Comparison of ENCODE assay signal across 17 cellular contexts in the genomic region with DNA sequence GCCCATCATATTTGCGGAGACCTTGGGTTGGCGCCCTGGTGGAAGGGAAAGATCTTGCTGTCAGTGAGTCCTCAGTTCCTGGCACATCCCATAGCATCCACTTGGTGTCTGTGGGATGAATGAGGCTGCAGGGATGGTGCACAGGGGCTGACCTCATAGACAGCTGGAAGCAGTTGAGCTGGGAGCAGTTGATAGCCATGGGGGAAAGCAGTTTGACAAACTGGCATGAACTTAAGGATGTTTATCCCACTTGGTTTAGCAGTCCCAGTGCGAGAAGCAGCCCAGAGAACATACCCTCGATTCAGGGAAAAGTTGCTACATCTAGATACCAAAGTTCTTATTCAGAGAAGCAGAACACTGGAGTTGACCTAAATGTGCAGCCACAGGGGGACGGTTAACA.
A peak's percentile ranks its signal among the peaks of the same experiment; 100 is the strongest.
DNase-seq lines count a peak whose midpoint lies in the region; ATAC-seq, FAIRE-seq and TF ChIP-seq lines count a peak whose summit lies in the region.
"Had no signal": no experiment of that assay in that cellular context is flagged by ENCODE, and none has a peak within 500 bp of the region (broad histone marks: within the 10 kb centered on the region; RNA-seq: fewer than 3 reads in every experiment).

No MANE protein-coding gene starts in this region.

- H3K4me1 Mint-ChIP-seq in GM23338, result no peaks in the 10 kb centered on the region

- H2BK120ac ChIP-seq in mesenchymal stem cell (ENCODE audit: low read depth, low read length), result no peak overlapping the region

- no peaks in the 10 kb centered on the region for H3K9me2 ChIP-seq in GM23338 (ENCODE audit: insufficient read depth)

- no peak overlapping the region for H2AFZ ChIP-seq in GM23338
- H2AFZ ChIP-seq in mesenchymal stem cell (ENCODE audit: low read depth, low read length), result no peak overlapping the region

- 89% methylated on average over 4 of the region's 5 CpGs for WGBS in mesenchymal stem cell
- WGBS in suprapubic skin, result 62% methylated on average over 5 of the region's 5 CpGs

- H3K4ac ChIP-seq in mesenchymal stem cell (ENCODE audit: low read depth in 1 of 2, low read length in 2 of 2), result no peak overlapping the region

- no peak overlapping the region for H4K91ac ChIP-seq in mesenchymal stem cell (ENCODE audit: low read length)

- no peaks in the 10 kb centered on the region for H3F3A ChIP-seq in GM23338 (replicated peaks; ENCODE audit: low read depth)

- H2BK12ac ChIP-seq in mesenchymal stem cell (ENCODE audit: low read length in 2 of 2), result no peak overlapping the region

- TF ChIP-seq CTCF in GM23338 (conservative IDR thresholded peaks at IDR 0.05; ENCODE audit: low read depth in 2 of 2), result no peak
- no peak for TF ChIP-seq CTCF in epithelial cell of proximal tubule (conservative IDR thresholded peaks at IDR 0.05; ENCODE audit: low read depth, low read length)
- no peak for TF ChIP-seq CTCF in suprapubic skin (IDR thresholded peaks at IDR 0.05)
- no peak for TF ChIP-seq CTCF in GM10248 (IDR thresholded peaks at IDR 0.05; ENCODE audit: control extremely low read depth, extremely low read depth, low read depth, missing control alignments)

- H3K4me1 ChIP-seq in GM23338 (ENCODE audit: insufficient read depth), result no peaks in the 10 kb centered on the region
- peaks cover 28% of the 10 kb centered on the region for H3K4me1 ChIP-seq in mesenchymal stem cell (ENCODE audit: control insufficient read depth, insufficient read depth, low read depth, low read length)
- peaks cover 27% of the 10 kb centered on the region for H3K4me1 ChIP-seq in suprapubic skin

- H2BK15ac ChIP-seq in mesenchymal stem cell (ENCODE audit: low read depth, poor library complexity, severe bottlenecking), result no peak overlapping the region

- H3K23ac ChIP-seq in mesenchymal stem cell (ENCODE audit: low read length in 2 of 2), result no peak overlapping the region

- TF ChIP-seq POLR2A in suprapubic skin (IDR thresholded peaks at IDR 0.05) (no peak), H54 (IDR thresholded peaks at IDR 0.05; ENCODE audit: low read depth, low read length) (no peak)

- peak; percentile 14 for DNase-seq in GM23338 (ENCODE audit: low spot score)
- DNase-seq in epithelial cell of proximal tubule (ENCODE audit: low read depth), result peak; percentile 57
- DNase-seq in mesenchymal stem cell, result peak; percentile 76
- DNase-seq in suprapubic skin (ENCODE audit: low spot score in 2 of 2), result peak in 1 of 2 donors; percentile 69
- no peak for DNase-seq in H54 (ENCODE audit: insufficient read length, low spot score)
- no peak for DNase-seq in GM10248 (ENCODE audit: extremely low spot score)
- no peak for DNase-seq in NCI-H1092 (lab: John Stamatoyannopoulos, UW)
- DNase-seq: activated CD4-positive, alpha-beta T cell treated with anti-CD3 and anti-CD28 coated beads, Interleukin-2, amount 50 U/mL, for 1 hour; activated gamma-delta T cell; foreskin keratinocyte; kidney glomerular epithelial cell; NCI-H187; occipital lobe; stimulated activated CD4-positive, alpha-beta T cell treated with anti-CD3 and anti-CD28 coated beads, Interleukin-4, amount 100 ng/mL, for 4 hours had no signal

- no peak overlapping the region for H2BK5ac ChIP-seq in mesenchymal stem cell (ENCODE audit: low read depth, low read length, poor library complexity, severe bottlenecking)

- POLR2A ChIA-PET in GM10248 (lab: Yijun Ruan, JAX), result no interaction called here

- peak overlapping the region; percentile 20 for H3K9ac ChIP-seq in mesenchymal stem cell (ENCODE audit: low read length)

- no peaks in the 10 kb centered on the region for H3K9me3 Mint-ChIP-seq in GM23338
- H3K9me3 Mint-ChIP-seq: central memory CD8-positive, alpha-beta T cell had no signal

- no peak overlapping the region for H3K18ac ChIP-seq in mesenchymal stem cell (ENCODE audit: low read depth in 1 of 2, low read length in 2 of 2)

- H3K9me3 ChIP-seq in mesenchymal stem cell (ENCODE audit: control insufficient read depth, low read length), result no peaks in the 10 kb centered on the region
- no peaks in the 10 kb centered on the region for H3K9me3 ChIP-seq in suprapubic skin

- H3K14ac ChIP-seq in mesenchymal stem cell (ENCODE audit: low read length in 2 of 2), result no peak overlapping the region

- no peak overlapping the region for H2AK5ac ChIP-seq in mesenchymal stem cell (ENCODE audit: low read length, severe bottlenecking)

- H3K4me3 Mint-ChIP-seq in GM23338, result no peak overlapping the region
- H3K4me3 Mint-ChIP-seq: central memory CD8-positive, alpha-beta T cell had no signal

- H3K79me1 ChIP-seq in mesenchymal stem cell (replicated peaks; ENCODE audit: low read length, poor library complexity, severe bottlenecking), result peaks cover 1% of the 10 kb centered on the region

- ATAC-seq in GM23338 (peak; percentile 51; the same call in 1 of the 3 replicates), GM18861 (IDR thresholded peaks at IDR 0.05; ENCODE audit: unreplicated experiment) (no peak)
- ATAC-seq: foreskin keratinocyte had no signal

- H3K4me2 ChIP-seq in GM23338 (no peak overlapping the region), mesenchymal stem cell (ENCODE audit: low read length, poor library complexity, severe bottlenecking) (no peak overlapping the region)

- no peak overlapping the region for H4K8ac ChIP-seq in mesenchymal stem cell (ENCODE audit: low read length)

- TF ChIP-seq EP300 in suprapubic skin (IDR thresholded peaks at IDR 0.05), result no peak

- H3K27ac Mint-ChIP-seq in GM23338, result no peak overlapping the region

- H4K20me1 ChIP-seq in GM23338 (replicated peaks; ENCODE audit: insufficient read depth), result no peaks in the 10 kb centered on the region

- no peak overlapping the region for H3K27ac ChIP-seq in GM23338 (ENCODE audit: low read depth)
- H3K27ac ChIP-seq in mesenchymal stem cell (ENCODE audit: low read length, poor library complexity, severe bottlenecking), result no peak overlapping the region
- peak overlapping the region; percentile 5 for H3K27ac ChIP-seq in suprapubic skin
- H3K27ac ChIP-seq: foreskin keratinocyte had no signal

- no peaks in the 10 kb centered on the region for H3K36me3 ChIP-seq in GM23338 (ENCODE audit: insufficient read depth)
- H3K36me3 ChIP-seq in mesenchymal stem cell (ENCODE audit: control insufficient read depth in 1 of 2, insufficient read depth in 2 of 2, low read depth in 1 of 2, low read length in 2 of 2), result peaks cover 6 to 52% of the 10 kb centered on the region in 2 experiments
- H3K36me3 ChIP-seq in suprapubic skin, result peaks cover 10% of the 10 kb centered on the region

- no peaks in the 10 kb centered on the region for H3K36me3 Mint-ChIP-seq in GM23338 (ENCODE audit: low read depth)

- H3K27me3 Mint-ChIP-seq in GM23338 (ENCODE audit: insufficient read depth, low read depth, poor library complexity), result no peaks in the 10 kb centered on the region
- H3K27me3 Mint-ChIP-seq: central memory CD8-positive, alpha-beta T cell had no signal

- no peak overlapping the region for H3K4me3 ChIP-seq in GM23338
- H3K4me3 ChIP-seq in epithelial cell of proximal tubule (ENCODE audit: low read depth, low read length), result no peak overlapping the region
- H3K4me3 ChIP-seq in mesenchymal stem cell (ENCODE audit: insufficient read depth in 1 of 2, low read depth in 1 of 2, low read length in 2 of 2), result peak overlapping the region in 1 of 2 experiments; percentile 52
- no peak overlapping the region for H3K4me3 ChIP-seq in suprapubic skin

- CTCF ChIA-PET in GM10248 (lab: Yijun Ruan, JAX), result interaction anchor here (1.0 to 5.4 kb wide), 4 partner anchors 8 to 109 kb away, joined by 3 to 33 read pairs (median 6); no protein-coding TSS in a partner anchor

- H3K27me3 ChIP-seq in GM23338 (ENCODE audit: insufficient read depth) (no peaks in the 10 kb centered on the region), mesenchymal stem cell (ENCODE audit: control insufficient read depth in 1 of 2, insufficient read depth in 1 of 2, low read length in 2 of 2) (no peaks in the 10 kb centered on the region), suprapubic skin (no peaks in the 10 kb centered on the region)
- H3K27me3 ChIP-seq: foreskin keratinocyte had no signal

- no peak for FAIRE-seq in H54 (lab: Jason Lieb, UNC)
- FAIRE-seq: D721Med had no signal

- H3K79me2 ChIP-seq in GM23338 (replicated peaks; ENCODE audit: insufficient read depth), result no peaks in the 10 kb centered on the region

TF ChIP-seq in GM23338, 12 proteins besides CTCF, POLR2A, EP300 and RAD21 (continues in another document):
- TF ChIP-seq EZH2 (IDR thresholded peaks at IDR 0.05; ENCODE audit: low read depth, unreplicated experiment) (no peak), JUNB (IDR thresholded peaks at IDR 0.05; ENCODE audit: unreplicated experiment) (no peak), ZNF331 (CRISPR knock-in tag; IDR thresholded peaks at IDR 0.05; ENCODE audit: low read depth) (no peak)
- TF ChIP-seq, protein P1, sequence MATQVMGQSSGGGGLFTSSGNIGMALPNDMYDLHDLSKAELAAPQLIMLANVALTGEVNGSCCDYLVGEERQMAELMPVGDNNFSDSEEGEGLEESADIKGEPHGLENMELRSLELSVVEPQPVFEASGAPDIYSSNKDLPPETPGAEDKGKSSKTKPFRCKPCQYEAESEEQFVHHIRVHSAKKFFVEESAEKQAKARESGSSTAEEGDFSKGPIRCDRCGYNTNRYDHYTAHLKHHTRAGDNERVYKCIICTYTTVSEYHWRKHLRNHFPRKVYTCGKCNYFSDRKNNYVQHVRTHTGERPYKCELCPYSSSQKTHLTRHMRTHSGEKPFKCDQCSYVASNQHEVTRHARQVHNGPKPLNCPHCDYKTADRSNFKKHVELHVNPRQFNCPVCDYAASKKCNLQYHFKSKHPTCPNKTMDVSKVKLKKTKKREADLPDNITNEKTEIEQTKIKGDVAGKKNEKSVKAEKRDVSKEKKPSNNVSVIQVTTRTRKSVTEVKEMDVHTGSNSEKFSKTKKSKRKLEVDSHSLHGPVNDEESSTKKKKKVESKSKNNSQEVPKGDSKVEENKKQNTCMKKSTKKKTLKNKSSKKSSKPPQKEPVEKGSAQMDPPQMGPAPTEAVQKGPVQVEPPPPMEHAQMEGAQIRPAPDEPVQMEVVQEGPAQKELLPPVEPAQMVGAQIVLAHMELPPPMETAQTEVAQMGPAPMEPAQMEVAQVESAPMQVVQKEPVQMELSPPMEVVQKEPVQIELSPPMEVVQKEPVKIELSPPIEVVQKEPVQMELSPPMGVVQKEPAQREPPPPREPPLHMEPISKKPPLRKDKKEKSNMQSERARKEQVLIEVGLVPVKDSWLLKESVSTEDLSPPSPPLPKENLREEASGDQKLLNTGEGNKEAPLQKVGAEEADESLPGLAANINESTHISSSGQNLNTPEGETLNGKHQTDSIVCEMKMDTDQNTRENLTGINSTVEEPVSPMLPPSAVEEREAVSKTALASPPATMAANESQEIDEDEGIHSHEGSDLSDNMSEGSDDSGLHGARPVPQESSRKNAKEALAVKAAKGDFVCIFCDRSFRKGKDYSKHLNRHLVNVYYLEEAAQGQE (IDR thresholded peaks at IDR 0.05; ENCODE audit: unreplicated experiment), result no peak

Comparison
In these comparisons a context has a peak if more than half of its experiments do, and no peak if none do; other contexts are left out.
1. DNase-seq: peak in GM23338 (single experiment), epithelial cell of proximal tubule (single experiment) and mesenchymal stem cell (single experiment); none in H54 (single experiment), GM10248 (single experiment) and NCI-H1092 (single experiment).